Comparison of ENCODE assay signal across 9 cellular contexts in genomic region chr10:124619802-124620490, GRCh38.
DNase-seq lines count a peak whose midpoint lies in the region; ATAC-seq and TF ChIP-seq lines count a peak whose summit lies in the region.
"Had no signal": no experiment of that assay in that cellular context is flagged by ENCODE, and none has a peak within 500 bp of the region (broad histone marks: within the 10 kb centered on the region; RNA-seq: fewer than 3 reads in every experiment).

No MANE protein-coding gene starts in this region.

- no peaks in the 10 kb centered on the region for H3K79me1 ChIP-seq in H9 (ENCODE audit: insufficient read depth, low read depth, low read length, poor library complexity, severe bottlenecking)

- no peaks in the 10 kb centered on the region for H3K23me2 ChIP-seq in H9 (ENCODE audit: insufficient read length, low read depth, low read length, poor library complexity, severe bottlenecking)

- H3K14ac ChIP-seq in H9 (ENCODE audit: insufficient read depth, low read length), result peak overlapping the region; percentile 13; the same call in 1 of the 2 replicates

- ATAC-seq in GM18502 (IDR thresholded peaks at IDR 0.05; ENCODE audit: poor library complexity, unreplicated experiment), result peak; percentile 49

- H3K18ac ChIP-seq in H9 (ENCODE audit: insufficient read length, low read depth, low read length), result no peak overlapping the region

- H3K27ac ChIP-seq in H9 (ENCODE audit: insufficient read length, low read depth, low read length), result no peak overlapping the region
- H3K27ac ChIP-seq in OCI-LY7 (ENCODE audit: low read depth, low read length, poor library complexity, severe bottlenecking), result peak overlapping the region; percentile 6
- peak overlapping the region; percentile 31 for H3K27ac ChIP-seq in neutrophil
- H3K27ac ChIP-seq in PC-9, result no peak overlapping the region

- TF ChIP-seq CTCF in H9 (conservative IDR thresholded peaks at IDR 0.05) (no peak), OCI-LY7 (conservative IDR thresholded peaks at IDR 0.05; ENCODE audit: low read length) (no peak), neutrophil (IDR thresholded peaks at IDR 0.05) (no peak), PC-9 (conservative IDR thresholded peaks at IDR 0.05) (no peak)

- H3K27me3 ChIP-seq in H9 (ENCODE audit: insufficient read depth, low read length) (no peaks in the 10 kb centered on the region), neutrophil (no peaks in the 10 kb centered on the region), PC-9 (ENCODE audit: insufficient read depth, low read depth) (no peaks in the 10 kb centered on the region)

- H2AFZ ChIP-seq in H9 (ENCODE audit: low read length), result no peak overlapping the region
- no peak overlapping the region for H2AFZ ChIP-seq in OCI-LY7 (ENCODE audit: low read length)
- no peak overlapping the region for H2AFZ ChIP-seq in PC-9

- H2BK120ac ChIP-seq in H9 (ENCODE audit: low read depth, low read length, poor library complexity, severe bottlenecking), result no peak overlapping the region

- H3K79me2 ChIP-seq in H9 (ENCODE audit: insufficient read depth, low read length) (no peaks in the 10 kb centered on the region), OCI-LY7 (ENCODE audit: insufficient read depth, low read depth, low read length) (no peaks in the 10 kb centered on the region), PC-9 (ENCODE audit: low read depth) (no peaks in the 10 kb centered on the region)

- H3K27ac Mint-ChIP-seq in H9, result no peak overlapping the region

- peaks cover 5 to 16% of the 10 kb centered on the region in 2 experiments for H3K4me1 Mint-ChIP-seq in H9

- WGBS in H9 (ENCODE audit: extremely low coverage, insufficient read length, low lambda C conversion rate), result no CpG with 5 or more reads among the region's 26 CpGs

- H2BK20ac ChIP-seq in H9 (ENCODE audit: low read depth, low read length, poor library complexity, severe bottlenecking), result no peak overlapping the region

- no peak overlapping the region for H2BK15ac ChIP-seq in H9 (ENCODE audit: low read depth, low read length)

- CTCF ChIA-PET in OCI-LY7 (lab: Charles Lee; ENCODE audit: unreplicated experiment), result interaction anchor here (0.6 kb wide), 1 partner anchor 13 kb away, joined by 5 read pairs; no protein-coding TSS in a partner anchor
- CTCF ChIA-PET in PC-9 (lab: Charles Lee), result no interaction called here

- peaks cover 0 to 2% (median 0%) of the 10 kb centered on the region in 3 experiments; a peak in 1 of 7 replicates for H3K36me3 Mint-ChIP-seq in H9 (ENCODE audit: insufficient read depth in 1 of 3, low read depth in 3 of 3)

- no peak overlapping the region for H4K5ac ChIP-seq in H9 (ENCODE audit: insufficient read length, low read depth, low read length)

- H3K9ac ChIP-seq in H9 (ENCODE audit: extremely low read depth, insufficient read length, low read length), result no peak overlapping the region

- H3K9me3 ChIP-seq in H9 (ENCODE audit: control insufficient read depth, low read depth, low read length), result no peaks in the 10 kb centered on the region
- no peaks in the 10 kb centered on the region for H3K9me3 ChIP-seq in OCI-LY7 (ENCODE audit: low read length)
- H3K9me3 ChIP-seq in neutrophil, result no peaks in the 10 kb centered on the region
- H3K9me3 ChIP-seq in PC-9 (ENCODE audit: insufficient read depth, low read depth), result no peaks in the 10 kb centered on the region

- DNase-seq in H9 (no peak), OCI-LY7 (ENCODE audit: low spot score) (no peak), cardiac septum (ENCODE audit: low spot score) (no peak), PC-9 (no peak), RKO (ENCODE audit: low spot score) (no peak)
- DNase-seq in activated effector memory CD4-positive, alpha-beta T cell treated with anti-CD3 and anti-CD28 coated beads, Interleukin-2, amount 50 U/mL, for 16 hours, result no peak
- DNase-seq: nucleus accumbens had no signal

- intact Hi-C loops in OCI-LY7 (cut with micrococcal nuclease; ENCODE audit: unreplicated experiment), result loop anchor here (10.0 kb wide), 1 partner anchor 205 kb away; no protein-coding TSS in a partner anchor
- intact Hi-C loops in cardiac septum (cut with DNase I), result no loop called here
- intact Hi-C loops in PC-9 (cut with micrococcal nuclease; ENCODE audit: unreplicated experiment), result no loop called here

- no peaks in the 10 kb centered on the region for H3K9me3 Mint-ChIP-seq in H9

- H3K4me3 ChIP-seq in OCI-LY7 (ENCODE audit: low read depth, low read length, poor library complexity, severe bottlenecking), result no peak overlapping the region
- no peak overlapping the region for H3K4me3 ChIP-seq in neutrophil (ENCODE audit: low read depth in 1 of 2, low read length in 1 of 2)
- no peak overlapping the region for H3K4me3 ChIP-seq in PC-9

- H3K23ac ChIP-seq in H9 (ENCODE audit: insufficient read length, low read depth, low read length), result no peak overlapping the region

- H3T11ph ChIP-seq in H9 (ENCODE audit: low read length), result no peak overlapping the region

- no peaks in the 10 kb centered on the region for H3K27me3 Mint-ChIP-seq in H9 (ENCODE audit: low read depth)

- no peak overlapping the region for H3K4me3 Mint-ChIP-seq in H9

- H3K4me2 ChIP-seq in H9 (ENCODE audit: insufficient read depth, insufficient read length, low read length) (no peak overlapping the region), OCI-LY7 (ENCODE audit: low read length) (peak overlapping the region; percentile 40), PC-9 (no peak overlapping the region)

- peaks cover 2% of the 10 kb centered on the region; the same call in 1 of the 2 replicates for H3K4me1 ChIP-seq in H9 (ENCODE audit: insufficient read depth, low read length)
- peaks cover 46% of the 10 kb centered on the region for H3K4me1 ChIP-seq in OCI-LY7 (ENCODE audit: insufficient read depth, low read length, poor library complexity, severe bottlenecking)
- no peaks in the 10 kb centered on the region for H3K4me1 ChIP-seq in neutrophil (ENCODE audit: control insufficient read depth in 1 of 2, insufficient read depth in 1 of 2, low read depth in 1 of 2, low read length in 1 of 2)
- H3K4me1 ChIP-seq in PC-9 (replicated peaks; ENCODE audit: insufficient read depth), result no peaks in the 10 kb centered on the region; the same call in 1 of the 2 replicates

- no peak overlapping the region for H3K4ac ChIP-seq in H9 (ENCODE audit: low read depth, low read length)

- H2BK5ac ChIP-seq in H9 (ENCODE audit: insufficient read length, low read length), result no peak overlapping the region

- H3K9me2 ChIP-seq in OCI-LY7 (ENCODE audit: insufficient read depth, low read length), result no peaks in the 10 kb centered on the region
- H3K9me2 ChIP-seq in PC-9 (ENCODE audit: insufficient read depth), result no peaks in the 10 kb centered on the region

- H4K8ac ChIP-seq in H9 (replicated peaks; ENCODE audit: insufficient read length, low read depth, low read length), result no peak overlapping the region

- H2AK5ac ChIP-seq in H9 (ENCODE audit: insufficient read length, low read length), result no peak overlapping the region

- no peak overlapping the region for H4K91ac ChIP-seq in H9 (ENCODE audit: insufficient read length, low read depth, low read length)

- H3K36me3 ChIP-seq in OCI-LY7 (ENCODE audit: insufficient read depth, low read length) (peaks cover 45% of the 10 kb centered on the region; the same call in 1 of the 2 replicates), neutrophil (peaks cover 56% of the 10 kb centered on the region), PC-9 (ENCODE audit: low read depth) (no peaks in the 10 kb centered on the region)

- BruUV-seq in OCI-LY7 (replicated peaks; lab: Mats Ljungman, UMichigan) (no TSS peak), PC-9 (replicated peaks; lab: Mats Ljungman, UMichigan) (no TSS peak)

- POLR2A ChIA-PET in OCI-LY7 (lab: Charles Lee) (interaction anchor here (0.6 to 0.7 kb wide), 2 partner anchors 9 to 795 kb away, joined by 3 read pairs; no protein-coding TSS in a partner anchor), PC-9 (lab: Charles Lee; ENCODE audit: unreplicated experiment) (interaction anchor here (0.7 kb wide), 1 partner anchor 27 kb away, joined by 6 read pairs; no protein-coding TSS in a partner anchor)

- H3F3A ChIP-seq in PC-9 (ENCODE audit: insufficient read depth, low read depth), result no peaks in the 10 kb centered on the region

- H4K20me1 ChIP-seq in H9 (ENCODE audit: control insufficient read depth, insufficient read depth, insufficient read length) (no peaks in the 10 kb centered on the region), OCI-LY7 (ENCODE audit: insufficient read depth, low read length) (no peaks in the 10 kb centered on the region; the same call in 1 of the 2 replicates), PC-9 (ENCODE audit: insufficient read depth) (no peaks in the 10 kb centered on the region)

- H3K56ac ChIP-seq in H9 (ENCODE audit: insufficient read length, low read depth, low read length), result no peak overlapping the region

- no peak overlapping the region for H2BK12ac ChIP-seq in H9 (ENCODE audit: insufficient read length, low read depth, low read length)

Comparison
In these comparisons a context has a peak if more than half of its experiments do, and no peak if none do; other contexts are left out.
1. H3K27ac ChIP-seq: peak in OCI-LY7 (single experiment) and neutrophil (single experiment); none in H9 (single experiment) and PC-9 (single experiment).